1 cellular context compared by ENCODE assay signal in genomic region chr19:55105237-55105636, GRCh38.
TF ChIP-seq lines count a peak whose summit lies in the region.

No MANE protein-coding gene starts in this region.

TF ChIP-seq in K562, 482 proteins besides CTCF, POLR2A, EP300 and RAD21:
- TF ChIP-seq RFX5 (IDR thresholded peaks at IDR 0.05; ENCODE audit: low read depth, low read length) (no peak), ZNF274 (IDR thresholded peaks at IDR 0.05; ENCODE audit: borderline replicate concordance, low read depth, low read length) (no peak), ZNF644 (tag; IDR thresholded peaks at IDR 0.05; ENCODE audit: low read depth) (no peak), ZBTB7A (IDR thresholded peaks at IDR 0.05; ENCODE audit: borderline replicate concordance, control insufficient read depth, low read depth, low read length) (no peak), HDAC8 (tag; IDR thresholded peaks at IDR 0.05) (no peak), CBFA2T3 (IDR thresholded peaks at IDR 0.05) (no peak), CUX1 (CRISPR knock-in tag; IDR thresholded peaks at IDR 0.05) (no peak), ZNF639 (CRISPR knock-in tag; conservative IDR thresholded peaks at IDR 0.05 in 1 of 2, IDR thresholded peaks at IDR 0.05 in 1 of 2) (no peak), NR2C2 (CRISPR knock-in tag; IDR thresholded peaks at IDR 0.05) (no peak), NR2C2 (tag; IDR thresholded peaks at IDR 0.05) (no peak), NR4A1 (CRISPR knock-in tag; IDR thresholded peaks at IDR 0.05) (no peak), NR4A1 (tag; IDR thresholded peaks at IDR 0.05) (no peak)
